In the genomic region with DNA sequence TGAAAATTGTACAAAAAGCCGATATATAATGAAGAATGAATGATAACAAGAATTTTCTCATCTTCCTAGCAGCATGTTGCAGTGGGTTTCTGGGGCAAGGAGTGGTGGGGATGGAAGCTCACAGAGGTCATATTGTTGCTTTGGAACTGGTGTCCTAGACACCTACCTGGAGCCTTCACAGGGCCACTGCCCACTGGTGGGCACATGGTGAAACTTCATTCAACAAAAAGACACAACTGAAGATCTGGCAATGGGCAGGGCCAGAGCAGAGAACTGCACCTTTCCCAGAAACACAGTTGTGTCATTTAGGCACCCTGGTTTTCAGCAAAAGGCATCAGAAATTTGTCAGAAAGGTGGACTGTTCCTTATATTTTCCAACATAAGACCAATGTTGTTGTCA, we compare ENCODE assay signal across 8 cellular contexts.
A peak's percentile ranks its signal among the peaks of the same experiment; 100 is the strongest.
DNase-seq lines count a peak whose midpoint lies in the region; ATAC-seq and TF ChIP-seq lines count a peak whose summit lies in the region.

No MANE protein-coding gene starts in this region.

- H3K4me3 ChIP-seq in SJCRH30: no peak overlapping the region
- H3K4me3 ChIP-seq in upper lobe of right lung: no peak overlapping the region

- TF ChIP-seq CTCF in VCaP (conservative IDR thresholded peaks at IDR 0.05) (peak; percentile 74), upper lobe of right lung (IDR thresholded peaks at IDR 0.05) (no peak)

- DNase-seq in EH (ENCODE audit: low read depth) (peak; percentile 46), HPDE6-E6E7 (ENCODE audit: extremely low spot score) (peak; percentile 45), left kidney (ENCODE audit: low read depth, low spot score) (peak; percentile 60), SJCRH30 (no peak), upper lobe of right lung (no peak)
- DNase-seq in stimulated activated CD4-positive, alpha-beta T cell treated with anti-CD3 and anti-CD28 coated beads, Interleukin-15, amount 100 ng/mL, for 24 hours: no peak

- intact Hi-C loops in upper lobe of right lung (cut with DNase I): no loop called here

- H3K27me3 ChIP-seq in SJCRH30 (no peaks in the 10 kb centered on the region), upper lobe of right lung (no peaks in the 10 kb centered on the region)

- H3K36me3 ChIP-seq in SJCRH30: no peaks in the 10 kb centered on the region
- no peaks in the 10 kb centered on the region for H3K36me3 ChIP-seq in upper lobe of right lung

- H3K27ac ChIP-seq in VCaP: no peak overlapping the region
- H3K27ac ChIP-seq in SJCRH30: no peak overlapping the region
- no peak overlapping the region for H3K27ac ChIP-seq in upper lobe of right lung

- no peaks in the 10 kb centered on the region for H3K4me1 ChIP-seq in SJCRH30
- H3K4me1 ChIP-seq in upper lobe of right lung: no peaks in the 10 kb centered on the region

- ATAC-seq in upper lobe of right lung (no peak), HG02938 (IDR thresholded peaks at IDR 0.05; ENCODE audit: unreplicated experiment) (no peak)

- H3K9me3 ChIP-seq in SJCRH30 (replicated peaks) (no peaks in the 10 kb centered on the region), upper lobe of right lung (no peaks in the 10 kb centered on the region)

Comparison
In these comparisons a context has a peak if more than half of its experiments do, and no peak if none do; other contexts are left out.
1. DNase-seq: peak in EH (single experiment), HPDE6-E6E7 (single experiment) and left kidney (single experiment); none in stimulated activated CD4-positive, alpha-beta T cell treated with anti-CD3 and anti-CD28 coated beads, Interleukin-15, amount 100 ng/mL, for 24 hours (single experiment), SJCRH30 (0 of 2) and upper lobe of right lung (single experiment).